1 cellular context compared by ENCODE assay signal in the genomic region with DNA sequence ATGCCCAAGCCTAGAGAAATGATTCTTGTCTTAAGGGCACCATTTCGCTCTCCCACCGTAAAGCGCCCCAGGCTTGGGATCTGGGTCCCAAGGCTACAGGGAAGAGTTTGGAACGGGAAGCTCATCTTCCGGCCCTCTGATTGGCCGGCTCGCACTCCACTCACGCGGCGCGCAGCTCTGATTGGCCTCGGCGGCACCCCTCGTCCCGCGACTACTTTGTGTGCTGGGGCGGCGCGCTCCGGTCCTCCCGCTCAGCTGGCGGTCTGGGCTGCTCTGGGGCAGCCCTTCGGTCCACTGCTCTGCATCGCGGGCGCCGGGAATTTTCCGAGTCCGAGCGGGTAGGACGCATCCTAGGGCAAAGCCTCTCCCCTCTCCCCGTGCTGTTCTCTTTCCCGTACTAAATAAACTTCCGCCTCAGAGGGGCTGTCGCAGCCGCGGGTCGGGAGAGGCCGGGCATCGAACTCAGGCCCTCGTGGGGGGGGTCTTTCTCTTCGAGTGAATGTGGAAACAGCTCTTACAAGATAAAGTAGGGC.
TF ChIP-seq lines count a peak whose summit lies in the region.

No MANE protein-coding gene starts in this region.

TF ChIP-seq in H1, 55 proteins besides CTCF, POLR2A, EP300 and RAD21:
- TF ChIP-seq EGR1 (IDR thresholded peaks at IDR 0.05; ENCODE audit: borderline replicate concordance, low read depth, low read length), result no peak
- TF ChIP-seq CHD2 (IDR thresholded peaks at IDR 0.05; ENCODE audit: low read length), result peak; percentile 81
- TF ChIP-seq, protein P1, sequence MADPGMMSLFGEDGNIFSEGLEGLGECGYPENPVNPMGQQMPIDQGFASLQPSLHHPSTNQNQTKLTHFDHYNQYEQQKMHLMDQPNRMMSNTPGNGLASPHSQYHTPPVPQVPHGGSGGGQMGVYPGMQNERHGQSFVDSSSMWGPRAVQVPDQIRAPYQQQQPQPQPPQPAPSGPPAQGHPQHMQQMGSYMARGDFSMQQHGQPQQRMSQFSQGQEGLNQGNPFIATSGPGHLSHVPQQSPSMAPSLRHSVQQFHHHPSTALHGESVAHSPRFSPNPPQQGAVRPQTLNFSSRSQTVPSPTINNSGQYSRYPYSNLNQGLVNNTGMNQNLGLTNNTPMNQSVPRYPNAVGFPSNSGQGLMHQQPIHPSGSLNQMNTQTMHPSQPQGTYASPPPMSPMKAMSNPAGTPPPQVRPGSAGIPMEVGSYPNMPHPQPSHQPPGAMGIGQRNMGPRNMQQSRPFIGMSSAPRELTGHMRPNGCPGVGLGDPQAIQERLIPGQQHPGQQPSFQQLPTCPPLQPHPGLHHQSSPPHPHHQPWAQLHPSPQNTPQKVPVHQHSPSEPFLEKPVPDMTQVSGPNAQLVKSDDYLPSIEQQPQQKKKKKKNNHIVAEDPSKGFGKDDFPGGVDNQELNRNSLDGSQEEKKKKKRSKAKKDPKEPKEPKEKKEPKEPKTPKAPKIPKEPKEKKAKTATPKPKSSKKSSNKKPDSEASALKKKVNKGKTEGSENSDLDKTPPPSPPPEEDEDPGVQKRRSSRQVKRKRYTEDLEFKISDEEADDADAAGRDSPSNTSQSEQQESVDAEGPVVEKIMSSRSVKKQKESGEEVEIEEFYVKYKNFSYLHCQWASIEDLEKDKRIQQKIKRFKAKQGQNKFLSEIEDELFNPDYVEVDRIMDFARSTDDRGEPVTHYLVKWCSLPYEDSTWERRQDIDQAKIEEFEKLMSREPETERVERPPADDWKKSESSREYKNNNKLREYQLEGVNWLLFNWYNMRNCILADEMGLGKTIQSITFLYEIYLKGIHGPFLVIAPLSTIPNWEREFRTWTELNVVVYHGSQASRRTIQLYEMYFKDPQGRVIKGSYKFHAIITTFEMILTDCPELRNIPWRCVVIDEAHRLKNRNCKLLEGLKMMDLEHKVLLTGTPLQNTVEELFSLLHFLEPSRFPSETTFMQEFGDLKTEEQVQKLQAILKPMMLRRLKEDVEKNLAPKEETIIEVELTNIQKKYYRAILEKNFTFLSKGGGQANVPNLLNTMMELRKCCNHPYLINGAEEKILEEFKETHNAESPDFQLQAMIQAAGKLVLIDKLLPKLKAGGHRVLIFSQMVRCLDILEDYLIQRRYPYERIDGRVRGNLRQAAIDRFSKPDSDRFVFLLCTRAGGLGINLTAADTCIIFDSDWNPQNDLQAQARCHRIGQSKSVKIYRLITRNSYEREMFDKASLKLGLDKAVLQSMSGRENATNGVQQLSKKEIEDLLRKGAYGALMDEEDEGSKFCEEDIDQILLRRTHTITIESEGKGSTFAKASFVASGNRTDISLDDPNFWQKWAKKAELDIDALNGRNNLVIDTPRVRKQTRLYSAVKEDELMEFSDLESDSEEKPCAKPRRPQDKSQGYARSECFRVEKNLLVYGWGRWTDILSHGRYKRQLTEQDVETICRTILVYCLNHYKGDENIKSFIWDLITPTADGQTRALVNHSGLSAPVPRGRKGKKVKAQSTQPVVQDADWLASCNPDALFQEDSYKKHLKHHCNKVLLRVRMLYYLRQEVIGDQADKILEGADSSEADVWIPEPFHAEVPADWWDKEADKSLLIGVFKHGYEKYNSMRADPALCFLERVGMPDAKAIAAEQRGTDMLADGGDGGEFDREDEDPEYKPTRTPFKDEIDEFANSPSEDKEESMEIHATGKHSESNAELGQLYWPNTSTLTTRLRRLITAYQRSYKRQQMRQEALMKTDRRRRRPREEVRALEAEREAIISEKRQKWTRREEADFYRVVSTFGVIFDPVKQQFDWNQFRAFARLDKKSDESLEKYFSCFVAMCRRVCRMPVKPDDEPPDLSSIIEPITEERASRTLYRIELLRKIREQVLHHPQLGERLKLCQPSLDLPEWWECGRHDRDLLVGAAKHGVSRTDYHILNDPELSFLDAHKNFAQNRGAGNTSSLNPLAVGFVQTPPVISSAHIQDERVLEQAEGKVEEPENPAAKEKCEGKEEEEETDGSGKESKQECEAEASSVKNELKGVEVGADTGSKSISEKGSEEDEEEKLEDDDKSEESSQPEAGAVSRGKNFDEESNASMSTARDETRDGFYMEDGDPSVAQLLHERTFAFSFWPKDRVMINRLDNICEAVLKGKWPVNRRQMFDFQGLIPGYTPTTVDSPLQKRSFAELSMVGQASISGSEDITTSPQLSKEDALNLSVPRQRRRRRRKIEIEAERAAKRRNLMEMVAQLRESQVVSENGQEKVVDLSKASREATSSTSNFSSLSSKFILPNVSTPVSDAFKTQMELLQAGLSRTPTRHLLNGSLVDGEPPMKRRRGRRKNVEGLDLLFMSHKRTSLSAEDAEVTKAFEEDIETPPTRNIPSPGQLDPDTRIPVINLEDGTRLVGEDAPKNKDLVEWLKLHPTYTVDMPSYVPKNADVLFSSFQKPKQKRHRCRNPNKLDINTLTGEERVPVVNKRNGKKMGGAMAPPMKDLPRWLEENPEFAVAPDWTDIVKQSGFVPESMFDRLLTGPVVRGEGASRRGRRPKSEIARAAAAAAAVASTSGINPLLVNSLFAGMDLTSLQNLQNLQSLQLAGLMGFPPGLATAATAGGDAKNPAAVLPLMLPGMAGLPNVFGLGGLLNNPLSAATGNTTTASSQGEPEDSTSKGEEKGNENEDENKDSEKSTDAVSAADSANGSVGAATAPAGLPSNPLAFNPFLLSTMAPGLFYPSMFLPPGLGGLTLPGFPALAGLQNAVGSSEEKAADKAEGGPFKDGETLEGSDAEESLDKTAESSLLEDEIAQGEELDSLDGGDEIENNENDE (IDR thresholded peaks at IDR 0.05; ENCODE audit: insufficient replicate concordance, low read length), result no peak
- no peak for TF ChIP-seq BRCA1 (IDR thresholded peaks at IDR 0.05; ENCODE audit: low read depth, low read length)
- TF ChIP-seq MAFK (IDR thresholded peaks at IDR 0.05; ENCODE audit: low read depth, low read length), result no peak
- no peak for TF ChIP-seq GTF2F1 (IDR thresholded peaks at IDR 0.05; ENCODE audit: borderline replicate concordance, low read depth, low read length)
- no peak for TF ChIP-seq TAF7 (optimal IDR thresholded peaks at IDR 0.05; ENCODE audit: borderline replicate concordance, low read depth, low read length)
- TF ChIP-seq ZNF274 (IDR thresholded peaks at IDR 0.05; ENCODE audit: borderline replicate concordance, extremely low read depth, low read length), result no peak
- peak; percentile 44; the same call in 1 of the 2 replicates for TF ChIP-seq TBP (IDR thresholded peaks at IDR 0.05; ENCODE audit: low read depth, low read length)
- peak; percentile 59 for TF ChIP-seq SP2 (IDR thresholded peaks at IDR 0.05; ENCODE audit: low read length)
- TF ChIP-seq SP4 (IDR thresholded peaks at IDR 0.05; ENCODE audit: low read length), result no peak
- TF ChIP-seq TAF1 (IDR thresholded peaks at IDR 0.05; ENCODE audit: low read depth, low read length), result peak; percentile 52; the same call in 1 of the 2 replicates
- no peak for TF ChIP-seq SIN3A (conservative IDR thresholded peaks at IDR 0.05 in 1 of 2, IDR thresholded peaks at IDR 0.05 in 1 of 2; ENCODE audit: low read depth in 1 of 2, low read length in 2 of 2)
- peak; percentile 83 for TF ChIP-seq ASH2L (IDR thresholded peaks at IDR 0.05; ENCODE audit: low read length)
- TF ChIP-seq KDM5A (IDR thresholded peaks at IDR 0.05; ENCODE audit: low read length), result no peak
- TF ChIP-seq SP1 (IDR thresholded peaks at IDR 0.05; ENCODE audit: low read depth, low read length), result peak; percentile 93
- peak; percentile 54; the same call in 1 of the 2 replicates for TF ChIP-seq GABPA (IDR thresholded peaks at IDR 0.05; ENCODE audit: borderline replicate concordance, insufficient read depth, low read length)
- 0 out of 2 replicates have a peak, but pooled peaks have one; percentile 30 for TF ChIP-seq YY1 (IDR thresholded peaks at IDR 0.05; ENCODE audit: low read depth, low read length)
- TF ChIP-seq, protein P2, sequence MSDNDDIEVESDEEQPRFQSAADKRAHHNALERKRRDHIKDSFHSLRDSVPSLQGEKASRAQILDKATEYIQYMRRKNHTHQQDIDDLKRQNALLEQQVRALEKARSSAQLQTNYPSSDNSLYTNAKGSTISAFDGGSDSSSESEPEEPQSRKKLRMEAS (IDR thresholded peaks at IDR 0.05), result 0 out of 2 replicates have a peak, but pooled peaks have one; percentile 9
- TF ChIP-seq NRF1 (IDR thresholded peaks at IDR 0.05; ENCODE audit: low read depth, low read length), result no peak
